In genomic region chr5:133440467-133441115, GRCh38 we compare ENCODE assay signal across 26 cellular contexts.
DNase-seq lines count a peak whose midpoint lies in the region; ATAC-seq and TF ChIP-seq lines count a peak whose summit lies in the region.
"Had no signal": no experiment of that assay in that cellular context is flagged by ENCODE, and none has a peak within 500 bp of the region (broad histone marks: within the 10 kb centered on the region; RNA-seq: fewer than 3 reads in every experiment).

No MANE protein-coding gene starts in this region.

- intact Hi-C loops in left cardiac atrium (cut with DNase I) = no loop called here
- intact Hi-C loops in sciatic nerve (cut with DNase I) = no loop called here
- intact Hi-C loops in thyroid gland (cut with DNase I) = no loop called here

- peaks cover 3% of the 10 kb centered on the region for H3K4me1 Mint-ChIP-seq in endothelial cell (ENCODE audit: unreplicated experiment)

- H3K4me3 Mint-ChIP-seq in endothelial cell (ENCODE audit: unreplicated experiment) = no peak overlapping the region
- H3K4me3 Mint-ChIP-seq: H9 had no signal

- TF ChIP-seq POLR2A in thyroid gland (IDR thresholded peaks at IDR 0.05) = no peak

- peaks cover 1% of the 10 kb centered on the region for H3K27me3 Mint-ChIP-seq in endothelial cell (ENCODE audit: unreplicated experiment)

- no peak overlapping the region for H3K27ac ChIP-seq in thyroid gland
- H3K27ac ChIP-seq: adrenal gland; BLaER1 treated with 17β-estradiol and CSF1 and Interleukin-3, amounts not matched to agents 10 nM and 100 nM; colonic mucosa; WERI-Rb-1 had no signal

- WGBS in thyroid gland, 2 donors = 53 to 77% methylated on average over 5 to 7 of the region's 7 CpGs

- ATAC-seq in left cardiac atrium (peak; percentile 86 to 90), sciatic nerve (peak; percentile 64)

- H3K27ac Mint-ChIP-seq in endothelial cell (ENCODE audit: unreplicated experiment) = no peak overlapping the region

- H3K9me3 ChIP-seq in MG63 (no peaks in the 10 kb centered on the region), thyroid gland (no peaks in the 10 kb centered on the region)
- H3K9me3 ChIP-seq: adrenal gland; BLaER1 treated with 17β-estradiol and CSF1 and Interleukin-3, amounts not matched to agents 10 nM and 100 nM; Caco-2; colonic mucosa had no signal

- TF ChIP-seq CTCF in endothelial cell (IDR thresholded peaks at IDR 0.05; ENCODE audit: unreplicated experiment) (no peak), thyroid gland (IDR thresholded peaks at IDR 0.05) (no peak)

- peak; percentile 37 for DNase-seq in MG63
- DNase-seq in ecto neural progenitor cell (ENCODE audit: low spot score) = peak; percentile 29
- peak; percentile 50 for DNase-seq in left cardiac atrium
- no peak for DNase-seq in sciatic nerve (ENCODE audit: low spot score)
- DNase-seq in endothelial cell (ENCODE audit: low spot score) = no peak
- no peak for DNase-seq in HK-2 (ENCODE audit: unreplicated experiment)
- DNase-seq in stimulated activated CD4-positive, alpha-beta T cell treated with anti-CD3 and anti-CD28 coated beads, Interleukin-4, amount 100 ng/mL, for 24 hours = no peak
- DNase-seq in thyroid gland = no peak
- DNase-seq: activated CD4-positive, alpha-beta T cell treated with anti-CD3 and anti-CD28 coated beads, Interleukin-2, amount 50 U/mL, for 1 hour; activated gamma-delta T cell; activated T-cell treated with anti-CD3 and anti-CD28 coated beads for 4 hours; adrenal gland; Caco-2; colonic mucosa; glutamatergic neuron; H9; mesendoderm; NCI-H1048; NCI-H187 treated with DMSO at 0.1 percent for 48 hours; NCI-H345; NCI-H774; RPMI8226; stimulated activated CD4-positive, alpha-beta T cell treated with anti-CD3 and anti-CD28 coated beads, Interleukin-4, amount 100 ng/mL, for 1 hour; stimulated activated naive CD4-positive, alpha-beta T cell; WERI-Rb-1 had no signal

- H3K4me3 ChIP-seq in MG63 (no peak overlapping the region), thyroid gland (replicated peaks in 1 of 3) (no peak overlapping the region)
- H3K4me3 ChIP-seq: adrenal gland; BLaER1 treated with 17β-estradiol and CSF1 and Interleukin-3, amounts not matched to agents 10 nM and 100 nM; colonic mucosa had no signal

- H3K4me1 ChIP-seq in thyroid gland = no peaks in the 10 kb centered on the region
- H3K4me1 ChIP-seq: adrenal gland; BLaER1 treated with 17β-estradiol and CSF1 and Interleukin-3, amounts not matched to agents 10 nM and 100 nM; Caco-2; colonic mucosa had no signal

- H3K9me3 Mint-ChIP-seq in endothelial cell (ENCODE audit: unreplicated experiment) = no peaks in the 10 kb centered on the region
- H3K9me3 Mint-ChIP-seq: H9 had no signal

- H3K27me3 ChIP-seq in MG63 (no peaks in the 10 kb centered on the region; the same call in 1 of the 2 replicates), thyroid gland (no peaks in the 10 kb centered on the region)
- H3K27me3 ChIP-seq: adrenal gland; BLaER1 treated with 17β-estradiol and CSF1 and Interleukin-3, amounts not matched to agents 10 nM and 100 nM; colonic mucosa had no signal

- H3K36me3 ChIP-seq in MG63 = no peaks in the 10 kb centered on the region
- no peaks in the 10 kb centered on the region for H3K36me3 ChIP-seq in thyroid gland
- H3K36me3 ChIP-seq: adrenal gland; BLaER1 treated with 17β-estradiol and CSF1 and Interleukin-3, amounts not matched to agents 10 nM and 100 nM; colonic mucosa; WERI-Rb-1 had no signal

- no peaks in the 10 kb centered on the region for H3K36me3 Mint-ChIP-seq in endothelial cell (ENCODE audit: low read depth, unreplicated experiment)

Comparison
In these comparisons a context has a peak if more than half of its experiments do, and no peak if none do; other contexts are left out.
1. DNase-seq: peak in MG63 (single experiment), ecto neural progenitor cell (single experiment) and left cardiac atrium (single experiment); none in sciatic nerve (single experiment), endothelial cell (single experiment), HK-2 (single experiment), stimulated activated CD4-positive, alpha-beta T cell treated with anti-CD3 and anti-CD28 coated beads, Interleukin-4, amount 100 ng/mL, for 24 hours (single experiment) and thyroid gland (0 of 2).